20 cellular contexts compared by ENCODE assay signal in the genomic region with DNA sequence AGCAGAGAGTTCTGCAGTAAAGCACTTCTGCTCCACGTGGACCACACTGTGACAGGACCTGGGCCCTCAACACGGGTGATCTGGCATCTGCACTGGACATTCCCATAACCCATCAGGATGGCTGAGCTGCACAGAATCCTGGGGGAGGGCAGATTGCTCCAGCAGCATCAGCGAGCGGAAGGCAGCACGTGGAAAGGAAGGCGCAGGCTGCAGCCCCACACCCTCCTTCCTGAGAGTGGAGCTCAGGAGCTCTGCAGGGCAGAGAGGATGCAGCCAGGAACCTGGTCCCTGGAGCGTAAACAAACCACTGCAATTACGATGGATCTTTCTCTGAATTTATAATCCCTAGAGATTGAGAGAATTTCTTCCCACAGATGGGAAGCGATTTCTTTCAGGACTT. TPM values are rescaled to one million over a fixed set of nuclear protein-coding genes. Genes with fewer than 3 reads are reported as not detected.
"Had no signal": no experiment of that assay in that cellular context is flagged by ENCODE, and none has a peak within 500 bp of the region (broad histone marks: within the 10 kb centered on the region; RNA-seq: fewer than 3 reads in every experiment).

No MANE protein-coding gene starts in this region.

- H3K36me3 ChIP-seq: ovary had no signal

- H3K27me3 ChIP-seq: brain microvascular endothelial cell, esophagus muscularis mucosa, ovary, thyroid gland had no signal

- H3K4me3 ChIP-seq: esophagus muscularis mucosa, lung, ovary, thyroid gland had no signal

- H3K4me1 ChIP-seq: thyroid gland had no signal

- DNase-seq: activated CD4-positive, alpha-beta T cell treated with anti-CD3 and anti-CD28 coated beads for 1 hour; activated CD8-positive, alpha-beta memory T cell treated with anti-CD3 and anti-CD28 coated beads for 24 hours; activated CD8-positive, alpha-beta memory T cell treated with anti-CD3 and anti-CD28 coated beads, Interleukin-2, amount 50 U/mL, for 48 hours; activated effector memory CD4-positive, alpha-beta T cell treated with Interleukin-2 at 50 U/mL for 16 hours; activated naive CD4-positive, alpha-beta T cell treated with anti-CD3 and anti-CD28 coated beads, Interleukin-2, amount 10 ng/mL, durations not matched to agents 7 days and 5 days; activated T-cell treated with anti-CD3 and anti-CD28 coated beads, Interleukin-2, amount 50 U/mL, for 48 hours; aorta; brain microvascular endothelial cell; cortex of kidney; effector memory CD4-positive, alpha-beta T cell; ovary; stimulated activated CD4-positive, alpha-beta T cell treated with anti-CD3 and anti-CD28 coated beads, Interleukin-2, amount 100 ng/mL, for 24 hours; stimulated activated naive CD4-positive, alpha-beta T cell treated with Interleukin-2 at 50 U/mL for 16 hours; thyroid gland; WERI-Rb-1 had no signal

- H3K9me3 ChIP-seq: esophagus muscularis mucosa, ovary, thyroid gland had no signal

- H3K27ac ChIP-seq: brain microvascular endothelial cell, esophagus muscularis mucosa, ovary, thyroid gland, WERI-Rb-1 had no signal

- FAIRE-seq: endothelial cell of umbilical vein had no signal

RNA-seq across cellular contexts. Expression of gene EMILIN3, which starts 39.7 kb away (rescaled TPM):
- total RNA-seq: endothelial cell of umbilical vein; subcutaneous adipose tissue; T-helper 2 cell treated with Interferon-gamma antibody and Interleukin-4, amounts not matched to agents 100 ng/mL and 5 ng/mL, for 36 hours had no signal
